Comparison of ENCODE assay signal across 9 cellular contexts in genomic region chr4:163484906-163485305, GRCh38. TPM values are rescaled to one million over a fixed set of nuclear protein-coding genes. Genes with fewer than 3 reads are reported as not detected.
DNase-seq lines count a peak whose midpoint lies in the region; ATAC-seq, FAIRE-seq and TF ChIP-seq lines count a peak whose summit lies in the region.
"Had no signal": no experiment of that assay in that cellular context is flagged by ENCODE, and none has a peak within 500 bp of the region (broad histone marks: within the 10 kb centered on the region; RNA-seq: fewer than 3 reads in every experiment).

No MANE protein-coding gene starts in this region.

- H3K9ac ChIP-seq in H1 (replicated peaks in 1 of 4; ENCODE audit: extremely low read depth in 1 of 4, low read depth in 3 of 4, low read length in 3 of 4), result no peak overlapping the region

- H3K56ac ChIP-seq in H1 (replicated peaks; ENCODE audit: insufficient read length, low read depth, low read length), result no peak overlapping the region

- H3K79me2 ChIP-seq in H1 (ENCODE audit: control insufficient read depth in 1 of 2, insufficient read depth in 2 of 2, low read length in 2 of 2), result no peaks in the 10 kb centered on the region

- no peak overlapping the region for H2AK5ac ChIP-seq in H1 (ENCODE audit: low read depth, low read length)

- WGBS in H1 (ENCODE audit: extremely low coverage in 1 of 2, insufficient coverage in 1 of 2, insufficient read length in 1 of 2, insufficient replicate concordance in 2 of 2, low coverage in 1 of 2, low lambda C conversion rate in 2 of 2, missing lambda C conversion rate in 1 of 2), 2 experiments, result 35% methylated on average over 4 of the region's 4 CpGs; no CpG with 5 or more reads in 1 of the 2 experiments
- WGBS in thyroid gland, 2 donors, result 26 to 28% methylated on average over 4 of the region's 4 CpGs

- H3K4me3 ChIP-seq in CD4-positive, alpha-beta memory T cell (ENCODE audit: low read length in 2 of 2), result no peak overlapping the region
- H3K4me3 ChIP-seq in H1 (ENCODE audit: extremely low read depth in 1 of 4, insufficient read depth in 2 of 4, low read depth in 3 of 4, low read length in 4 of 4) (no peak overlapping the region), thyroid gland (replicated peaks in 1 of 3) (no peak overlapping the region)
- no peak overlapping the region for H3K4me3 ChIP-seq in naive thymus-derived CD4-positive, alpha-beta T cell (ENCODE audit: low read length)

- H3K4me3 Mint-ChIP-seq in CD4-positive, alpha-beta memory T cell, result no peak overlapping the region
- H3K4me3 Mint-ChIP-seq in activated CD4-positive, alpha-beta T cell treated with anti-CD3 and anti-CD28 coated beads, Interleukin-2, amount 10 ng/mL, durations not matched to agents 24 days and 14 days, result no peak overlapping the region
- H3K4me3 Mint-ChIP-seq in naive thymus-derived CD4-positive, alpha-beta T cell, result no peak overlapping the region
- H3K4me3 Mint-ChIP-seq: stimulated activated naive CD8-positive, alpha-beta T cell treated with anti-CD3 and anti-CD28 coated beads, Interleukin-15, Interleukin-2, amounts not matched to agents 100 ng/mL and 50 ng/mL, for 24 hours had no signal

- no peak overlapping the region for H3K18ac ChIP-seq in H1 (ENCODE audit: extremely low read depth, low read length)

- no peak overlapping the region for H3K4me2 ChIP-seq in H1 (ENCODE audit: insufficient read depth in 1 of 2, low read depth in 2 of 2, low read length in 2 of 2)

- ATAC-seq in GM19351 (IDR thresholded peaks at IDR 0.05; ENCODE audit: unreplicated experiment), result peak; percentile 34
- peak; percentile 74 for ATAC-seq in naive thymus-derived CD4-positive, alpha-beta T cell
- no peak for ATAC-seq in HG03457 (IDR thresholded peaks at IDR 0.05; ENCODE audit: unreplicated experiment)

- H4K20me1 ChIP-seq in H1 (replicated peaks in 1 of 2; ENCODE audit: control insufficient read depth in 1 of 2, insufficient read depth in 2 of 2, low read length in 2 of 2), result no peaks in the 10 kb centered on the region

- H3K27ac Mint-ChIP-seq in CD4-positive, alpha-beta memory T cell, result no peak overlapping the region
- no peak overlapping the region for H3K27ac Mint-ChIP-seq in activated CD4-positive, alpha-beta T cell treated with anti-CD3 and anti-CD28 coated beads, Interleukin-2, amount 10 ng/mL, durations not matched to agents 24 days and 14 days
- no peak overlapping the region for H3K27ac Mint-ChIP-seq in naive thymus-derived CD4-positive, alpha-beta T cell
- H3K27ac Mint-ChIP-seq: stimulated activated naive CD8-positive, alpha-beta T cell treated with anti-CD3 and anti-CD28 coated beads, Interleukin-15, Interleukin-2, amounts not matched to agents 100 ng/mL and 50 ng/mL, for 24 hours had no signal

- H3K23me2 ChIP-seq in H1 (ENCODE audit: low read depth, low read length), result 0 out of 2 replicates have a peak, but pooled peaks cover 2% of the 10 kb centered on the region

- H2AFZ ChIP-seq in H1 (ENCODE audit: low read length), result no peak overlapping the region

- H2BK5ac ChIP-seq in H1 (ENCODE audit: low read depth, low read length), result no peak overlapping the region

- no peak overlapping the region for H4K91ac ChIP-seq in H1 (replicated peaks; ENCODE audit: insufficient read length, low read length)

- no peaks in the 10 kb centered on the region for H3K27me3 ChIP-seq in CD4-positive, alpha-beta memory T cell (ENCODE audit: insufficient read depth, low read length)
- no peaks in the 10 kb centered on the region for H3K27me3 ChIP-seq in H1 (replicated peaks in 1 of 4; ENCODE audit: control insufficient read depth in 3 of 4, extremely low read depth in 1 of 4, insufficient read depth in 3 of 4, low read length in 3 of 4)
- no peaks in the 10 kb centered on the region for H3K27me3 ChIP-seq in naive thymus-derived CD4-positive, alpha-beta T cell (ENCODE audit: control insufficient read depth in 2 of 2, insufficient read depth in 2 of 2, low read length in 2 of 2)
- H3K27me3 ChIP-seq in thyroid gland, result no peaks in the 10 kb centered on the region

- no peak for FAIRE-seq in H1 (lab: Jason Lieb, UNC)

- no peak overlapping the region for H2BK20ac ChIP-seq in H1 (ENCODE audit: low read length)

- H4K8ac ChIP-seq in H1 (ENCODE audit: extremely low read depth, insufficient read depth, low read length), result no peak overlapping the region

- no peaks in the 10 kb centered on the region for H3K36me3 Mint-ChIP-seq in CD4-positive, alpha-beta memory T cell
- no peaks in the 10 kb centered on the region for H3K36me3 Mint-ChIP-seq in activated CD4-positive, alpha-beta T cell treated with anti-CD3 and anti-CD28 coated beads, Interleukin-2, amount 10 ng/mL, durations not matched to agents 24 days and 14 days (ENCODE audit: low read depth)
- H3K36me3 Mint-ChIP-seq in naive thymus-derived CD4-positive, alpha-beta T cell, result no peaks in the 10 kb centered on the region

- DNase-seq in CD4-positive, alpha-beta memory T cell, result peak in 4 of 5 donors; percentile 29 to 36 (median 34)
- peak; percentile 44 for DNase-seq in MV-4-11 (lab: John Stamatoyannopoulos, UW)
- DNase-seq in activated CD4-positive, alpha-beta T cell treated with anti-CD3 and anti-CD28 coated beads, Interleukin-2, amount 10 ng/mL, durations not matched to agents 24 days and 14 days, result peak; percentile 87
- DNase-seq in H1 (ENCODE audit: low read depth in 1 of 2, low spot score in 2 of 2), result peak; percentile 21 to 76
- DNase-seq in naive thymus-derived CD4-positive, alpha-beta T cell, result peak in 8 of 9 donors; percentile 14 to 50 (median 36)
- peak; percentile 29 to 31 for DNase-seq in thyroid gland

- H2BK120ac ChIP-seq in H1 (replicated peaks; ENCODE audit: low read depth, low read length), result no peak overlapping the region

- POLR2A ChIA-PET in CD4-positive, alpha-beta memory T cell (lab: Charles Lee; ENCODE audit: partially characterized antibody), result no interaction called here
- POLR2A ChIA-PET in H1 (lab: Charles Lee; ENCODE audit: partially characterized antibody), result interaction anchor here (1.0 to 2.6 kb wide), 3 partner anchors 9 to 62 kb away, joined by 3 to 25 read pairs (median 4); partner anchors contain the start of gene TMA16
- POLR2A ChIA-PET in naive thymus-derived CD4-positive, alpha-beta T cell (lab: Charles Lee), result interaction anchor here (1.2 kb wide), 1 partner anchor 9 kb away, joined by 6 read pairs; the partner anchor contains the start of gene TMA16

- intact Hi-C loops in CD4-positive, alpha-beta memory T cell (cut with micrococcal nuclease), result loop anchor here (1.0 to 10.0 kb wide), 5 partner anchors 59 to 1247 kb away; no protein-coding TSS in a partner anchor
- intact Hi-C loops in activated CD4-positive, alpha-beta T cell treated with anti-CD3 and anti-CD28 coated beads, Interleukin-2, amount 10 ng/mL, durations not matched to agents 24 days and 14 days (cut with micrococcal nuclease), result loop anchor here (1.0 to 10.0 kb wide), 4 partner anchors 59 to 990 kb away; no protein-coding TSS in a partner anchor
- intact Hi-C loops in naive thymus-derived CD4-positive, alpha-beta T cell (cut with micrococcal nuclease), result loop anchor here (1.0 to 10.0 kb wide), 10 partner anchors 9 to 1610 kb away; partner anchors contain the start of gene TMA16 (in 1 of the 2)
- intact Hi-C loops in thyroid gland (cut with DNase I), result loop anchor here (5.0 kb wide), 1 partner anchor 57 kb away; no protein-coding TSS in a partner anchor

- peak; percentile 77 to 80 for TF ChIP-seq RAD21 in H1 (IDR thresholded peaks at IDR 0.05 in 1 of 2, conservative IDR thresholded peaks at IDR 0.05 in 1 of 2; ENCODE audit: low read depth in 2 of 2, low read length in 2 of 2)

- H3K9me3 ChIP-seq in CD4-positive, alpha-beta memory T cell (ENCODE audit: control insufficient read depth in 1 of 2, low read length in 2 of 2), result no peaks in the 10 kb centered on the region
- peaks cover 0 to 3% of the 10 kb centered on the region in 2 experiments; a peak in 1 of 4 replicates for H3K9me3 ChIP-seq in H1 (ENCODE audit: insufficient read depth in 2 of 2, low read depth in 1 of 2, low read length in 1 of 2)
- H3K9me3 ChIP-seq in naive thymus-derived CD4-positive, alpha-beta T cell (ENCODE audit: control insufficient read depth in 2 of 3, low read length in 3 of 3), result no peaks in the 10 kb centered on the region
- no peaks in the 10 kb centered on the region for H3K9me3 ChIP-seq in thyroid gland

- no peak overlapping the region for H3K4ac ChIP-seq in H1 (replicated peaks; ENCODE audit: insufficient read length, low read depth, low read length)

- no peak overlapping the region for H4K5ac ChIP-seq in H1 (ENCODE audit: insufficient read length, low read depth, low read length)

- H3K27ac ChIP-seq in CD4-positive, alpha-beta memory T cell (ENCODE audit: low read depth, low read length), result no peak overlapping the region
- H3K27ac ChIP-seq in H1 (ENCODE audit: low read depth, low read length), result no peak overlapping the region
- no peak overlapping the region for H3K27ac ChIP-seq in naive thymus-derived CD4-positive, alpha-beta T cell (ENCODE audit: low read depth, low read length)
- no peak overlapping the region for H3K27ac ChIP-seq in thyroid gland

- TF ChIP-seq POLR2A in H1 (IDR thresholded peaks at IDR 0.05; ENCODE audit: control extremely low read depth in 1 of 2, low read depth in 2 of 2, low read length in 2 of 2) (no peak), thyroid gland (IDR thresholded peaks at IDR 0.05) (no peak)

- H2BK12ac ChIP-seq in H1 (ENCODE audit: low read depth, low read length), result no peak overlapping the region

- peaks cover 0 to 3% (median 0%) of the 10 kb centered on the region in 4 donors for H3K4me1 Mint-ChIP-seq in CD4-positive, alpha-beta memory T cell
- peaks cover 4% of the 10 kb centered on the region for H3K4me1 Mint-ChIP-seq in activated CD4-positive, alpha-beta T cell treated with anti-CD3 and anti-CD28 coated beads, Interleukin-2, amount 10 ng/mL, durations not matched to agents 24 days and 14 days
- peaks cover 0 to 6% (median 0%) of the 10 kb centered on the region in 7 donors for H3K4me1 Mint-ChIP-seq in naive thymus-derived CD4-positive, alpha-beta T cell

- peaks cover 0 to 1% of the 10 kb centered on the region in 2 donors for H3K27me3 Mint-ChIP-seq in CD4-positive, alpha-beta memory T cell
- H3K27me3 Mint-ChIP-seq in activated CD4-positive, alpha-beta T cell treated with anti-CD3 and anti-CD28 coated beads, Interleukin-2, amount 10 ng/mL, durations not matched to agents 24 days and 14 days, result peaks cover 28% of the 10 kb centered on the region
- peaks cover 4 to 21% (median 10%) of the 10 kb centered on the region in 5 donors for H3K27me3 Mint-ChIP-seq in naive thymus-derived CD4-positive, alpha-beta T cell

- H3K23ac ChIP-seq in H1 (ENCODE audit: insufficient read length), result no peak overlapping the region

- H3K4me1 ChIP-seq in CD4-positive, alpha-beta memory T cell (ENCODE audit: insufficient read depth, low read length), result no peaks in the 10 kb centered on the region
- peaks cover 0 to 4% (median 1%) of the 10 kb centered on the region in 4 experiments; a peak in 2 of 7 replicates for H3K4me1 ChIP-seq in H1 (replicated peaks in 1 of 4; ENCODE audit: control insufficient read depth in 3 of 4, insufficient read depth in 4 of 4, low read length in 3 of 4)
- H3K4me1 ChIP-seq in naive thymus-derived CD4-positive, alpha-beta T cell (ENCODE audit: control insufficient read depth in 2 of 2, insufficient read depth in 2 of 2, low read length in 2 of 2), result no peaks in the 10 kb centered on the region
- no peaks in the 10 kb centered on the region for H3K4me1 ChIP-seq in thyroid gland

- no peak overlapping the region for H2BK15ac ChIP-seq in H1 (ENCODE audit: low read length)

- H3K36me3 ChIP-seq in CD4-positive, alpha-beta memory T cell (ENCODE audit: insufficient read depth, low read length), result no peaks in the 10 kb centered on the region
- H3K36me3 ChIP-seq in H1 (ENCODE audit: control insufficient read depth in 2 of 4, insufficient read depth in 4 of 4, low read length in 3 of 4) (no peaks in the 10 kb centered on the region), thyroid gland (no peaks in the 10 kb centered on the region)
- no peaks in the 10 kb centered on the region for H3K36me3 ChIP-seq in naive thymus-derived CD4-positive, alpha-beta T cell (ENCODE audit: control insufficient read depth in 2 of 3, insufficient read depth in 3 of 3, low read length in 3 of 3)

- CTCF ChIA-PET in CD4-positive, alpha-beta memory T cell (lab: Charles Lee; ENCODE audit: partially characterized antibody), result interaction anchor here (1.0 to 2.9 kb wide), 9 partner anchors 9 to 73 kb away, joined by 4 to 53 read pairs (median 5); partner anchors contain the start of gene TMA16
- CTCF ChIA-PET in H1 (lab: Charles Lee; ENCODE audit: partially characterized antibody), result interaction anchor here (0.8 to 3.8 kb wide), 15 partner anchors 9 to 65 kb away, joined by 3 to 26 read pairs (median 5); partner anchors contain the start of gene TMA16
- CTCF ChIA-PET in naive thymus-derived CD4-positive, alpha-beta T cell (lab: Charles Lee), result interaction anchor here (0.6 to 3.0 kb wide), 4 partner anchors 58 to 522 kb away, joined by 3 to 18 read pairs (median 10); no protein-coding TSS in a partner anchor

- no peaks in the 10 kb centered on the region for H3K79me1 ChIP-seq in H1 (ENCODE audit: low read depth, low read length)

- H3K14ac ChIP-seq in H1 (ENCODE audit: insufficient read length), result no peak overlapping the region

- no peak for TF ChIP-seq EP300 in H1 (IDR thresholded peaks at IDR 0.05; ENCODE audit: borderline replicate concordance in 1 of 2, low read depth in 2 of 2, low read length in 2 of 2)

- no peaks in the 10 kb centered on the region for H3K9me3 Mint-ChIP-seq in CD4-positive, alpha-beta memory T cell
- H3K9me3 Mint-ChIP-seq in activated CD4-positive, alpha-beta T cell treated with anti-CD3 and anti-CD28 coated beads, Interleukin-2, amount 10 ng/mL, durations not matched to agents 24 days and 14 days, result no peaks in the 10 kb centered on the region
- H3K9me3 Mint-ChIP-seq in naive thymus-derived CD4-positive, alpha-beta T cell, result no peaks in the 10 kb centered on the region
- H3K9me3 Mint-ChIP-seq: stimulated activated naive CD8-positive, alpha-beta T cell treated with anti-CD3 and anti-CD28 coated beads, Interleukin-15, Interleukin-2, amounts not matched to agents 100 ng/mL and 50 ng/mL, for 24 hours had no signal

- TF ChIP-seq CTCF in H1 (IDR thresholded peaks at IDR 0.05; ENCODE audit: control extremely low read depth in 1 of 3, insufficient read depth in 1 of 3, low read depth in 1 of 3, low read length in 3 of 3) (peak; percentile 31 to 55 (median 54); a peak in 3 of 4 replicates), thyroid gland (IDR thresholded peaks at IDR 0.05) (peak in 4 of 6 experiments; percentile 13 to 49 (median 43))

RNA-seq across cellular contexts. Expression of gene TMA16, which starts 9.6 kb away (rescaled TPM):
- 10 to 100 TPM; 24.6 to 25.0 TPM for total RNA-seq in CD4-positive, alpha-beta memory T cell
- polyA plus RNA-seq in CD4-positive, alpha-beta memory T cell, result 10 to 100 TPM; 14.8 to 16.8 TPM
- 82.3 and 83.9 TPM in 2 replicates for total RNA-seq in activated CD4-positive, alpha-beta T cell treated with anti-CD3 and anti-CD28 coated beads, Interleukin-2, amount 10 ng/mL, durations not matched to agents 24 days and 14 days
- total RNA-seq in H1 (2021; fragmentation: NEBNext Ultra II Directional; extraction: Animal tissue kit (Norgen Biotek cat#: 25700)), result 64.2 and 67.3 TPM in 2 replicates
- 5.7 and 8.0 TPM in 2 replicates for polyA plus RNA-seq in H1 (2011; rRNA removed)
- 24.0 TPM for polyA plus RNA-seq in H1 (2011; cell fraction: cytosol; rRNA removed)
- 6.7 TPM for polyA plus RNA-seq in H1 (2011; cell fraction: nucleus; rRNA removed)
- 46.9 to 68.4 TPM (median 58.2 TPM) in 4 replicates for polyA plus RNA-seq in H1 (2012, experiment 1 of 2)
- 17.2 TPM for polyA plus RNA-seq in H1 (2012, experiment 2 of 2)
- polyA plus RNA-seq in H1 (2013, experiment 1 of 2), result 110 TPM
- polyA plus RNA-seq in H1 (2013, experiment 2 of 2), result 108 TPM
- polyA minus RNA-seq in H1 (2011; rRNA and poly(A)+ RNA removed), result 15.9 and 19.6 TPM in 2 replicates
- 35.2 TPM for polyA minus RNA-seq in H1 (2011; cell fraction: cytosol; rRNA and poly(A)+ RNA removed)
- polyA minus RNA-seq in H1 (2011; cell fraction: nucleus; rRNA and poly(A)+ RNA removed), result 106 TPM
- 10 to 100 TPM; 10.5 to 38.7 (median 20.7) TPM for total RNA-seq in naive thymus-derived CD4-positive, alpha-beta T cell
- 10 to 100 TPM; 10.1 to 13.4 TPM for polyA plus RNA-seq in naive thymus-derived CD4-positive, alpha-beta T cell
- total RNA-seq in thyroid gland, result 10 to 100 TPM; 19.5 to 24.8 (median 23.4) TPM

RNA-seq across cellular contexts. Expression of gene TKTL2, which starts 11.4 kb away (rescaled TPM):
- not detected for total RNA-seq in CD4-positive, alpha-beta memory T cell
- polyA plus RNA-seq in CD4-positive, alpha-beta memory T cell, result not detected
- total RNA-seq in activated CD4-positive, alpha-beta T cell treated with anti-CD3 and anti-CD28 coated beads, Interleukin-2, amount 10 ng/mL, durations not matched to agents 24 days and 14 days, result not detected in 2 replicates
- not detected in 2 replicates for total RNA-seq in H1 (2021; fragmentation: NEBNext Ultra II Directional; extraction: Animal tissue kit (Norgen Biotek cat#: 25700))
- polyA plus RNA-seq in H1 (2011; rRNA removed), result not detected in 2 replicates
- not detected for polyA plus RNA-seq in H1 (2011; cell fraction: cytosol; rRNA removed)
- not detected for polyA plus RNA-seq in H1 (2011; cell fraction: nucleus; rRNA removed)
- polyA plus RNA-seq in H1 (2012, experiment 1 of 2), result not detected in 4 replicates
- polyA plus RNA-seq in H1 (2012, experiment 2 of 2), result not detected
- polyA plus RNA-seq in H1 (2013, experiment 1 of 2), result not detected
- polyA plus RNA-seq in H1 (2013, experiment 2 of 2), result not detected
- not detected in 2 replicates for polyA minus RNA-seq in H1 (2011; rRNA and poly(A)+ RNA removed)
- polyA minus RNA-seq in H1 (2011; cell fraction: cytosol; rRNA and poly(A)+ RNA removed), result not detected
- not detected for polyA minus RNA-seq in H1 (2011; cell fraction: nucleus; rRNA and poly(A)+ RNA removed)
- total RNA-seq in naive thymus-derived CD4-positive, alpha-beta T cell, result under 1 TPM in 1 of 5 experiments, not detected in 4; 0.32 TPM
- polyA plus RNA-seq in naive thymus-derived CD4-positive, alpha-beta T cell, result not detected
- under 1 TPM in 1 of 4 donors, not detected in 3; 0.13 TPM for total RNA-seq in thyroid gland

Comparison
In these comparisons a context has a peak if more than half of its experiments do, and no peak if none do; other contexts are left out.
1. DNase-seq: peak in every context shown above with its lines; median percentile 87 in activated CD4-positive, alpha-beta T cell treated with anti-CD3 and anti-CD28 coated beads, Interleukin-2, amount 10 ng/mL, durations not matched to agents 24 days and 14 days; 48 in H1; 44 in MV-4-11; 36 in naive thymus-derived CD4-positive, alpha-beta T cell; 34 in CD4-positive, alpha-beta memory T cell; 30 in thyroid gland.